Comparison of ENCODE assay signal across 8 cellular contexts in the genomic region with DNA sequence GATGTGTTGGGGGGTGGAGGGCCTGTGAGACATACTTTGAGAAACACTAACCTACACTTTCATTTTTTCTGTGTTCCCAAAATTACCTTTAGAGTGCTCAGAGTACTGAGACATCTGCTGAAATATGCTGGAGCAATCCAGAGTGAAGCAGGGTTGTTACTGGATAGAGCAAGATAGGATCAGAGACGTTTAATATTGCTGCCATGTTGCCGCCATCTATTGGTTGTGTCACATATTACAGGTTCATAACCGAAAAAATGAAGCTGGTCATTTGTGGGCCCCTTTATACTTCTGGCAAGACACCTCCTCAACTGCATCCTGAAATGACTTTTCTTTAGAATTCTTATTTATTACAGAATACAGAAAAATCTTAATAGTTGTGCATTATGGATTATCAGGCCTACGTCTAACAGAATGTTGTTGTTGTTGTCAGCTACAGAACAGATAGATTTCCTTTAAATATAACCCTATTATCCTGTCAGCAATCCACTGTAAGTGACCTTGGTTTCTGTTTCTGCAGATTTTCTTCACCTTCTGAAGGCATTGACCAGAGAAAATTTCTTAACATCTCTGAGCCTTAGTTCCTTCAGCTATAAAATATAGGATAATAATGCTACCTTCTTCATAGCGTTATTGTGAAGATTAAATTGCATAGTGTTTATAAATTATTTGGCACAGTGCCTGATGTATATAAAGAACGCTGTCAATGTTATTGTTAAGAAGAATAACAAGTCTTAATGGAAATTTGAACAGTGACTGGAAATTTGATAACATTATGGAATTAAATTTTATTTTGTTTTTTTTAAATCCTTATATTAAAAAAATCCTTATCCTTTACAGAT. TPM values are rescaled to one million over a fixed set of nuclear protein-coding genes. Genes with fewer than 3 reads are reported as not detected.
DNase-seq lines count a peak whose midpoint lies in the region; ATAC-seq and TF ChIP-seq lines count a peak whose summit lies in the region.

No MANE protein-coding gene starts in this region.

- in situ Hi-C loops in ACHN (cut with HindIII; ENCODE audit: low pct_ligation_motif_present, low pct_unique_long_range_greater_than_20kb, low sequenced_read_pairs), result loop anchor here (25.0 kb wide), 1 partner anchor 113 kb away; no protein-coding TSS in a partner anchor

- DNase-seq in ACHN (peak; percentile 72), GM03348 (ENCODE audit: low spot score) (peak; percentile 84), NCI-H2171 (lab: John Stamatoyannopoulos, UW) (peak; percentile 47), WERI-Rb-1 (peak; percentile 48), esophagus squamous epithelium (lab: John Stamatoyannopoulos, UW) (no peak), natural killer cell (no peak), 8988T (no peak)

- no peak overlapping the region for H3K4me3 Mint-ChIP-seq in natural killer cell

- H3K27me3 Mint-ChIP-seq in natural killer cell (ENCODE audit: low read depth in 2 of 2), result peaks cover 7 to 14% of the 10 kb centered on the region in 2 donors

- H3K9me3 Mint-ChIP-seq in natural killer cell, result no peaks in the 10 kb centered on the region

- H3K27ac ChIP-seq in WERI-Rb-1 (no peak overlapping the region), esophagus squamous epithelium (no peak overlapping the region)

- TF ChIP-seq CTCF in WERI-Rb-1 (IDR thresholded peaks at IDR 0.05; ENCODE audit: low read depth, low read length), result peak; percentile 60
- TF ChIP-seq CTCF in esophagus squamous epithelium (IDR thresholded peaks at IDR 0.05), result peak; percentile 45 to 69 (median 62)
- TF ChIP-seq CTCF in natural killer cell (IDR thresholded peaks at IDR 0.05), result peak; percentile 88

- H3K36me3 ChIP-seq in WERI-Rb-1 (no peaks in the 10 kb centered on the region), esophagus squamous epithelium (no peaks in the 10 kb centered on the region)

- H3K4me1 Mint-ChIP-seq in natural killer cell, result peaks cover 0 to 4% of the 10 kb centered on the region in 2 donors

- WGBS in esophagus squamous epithelium, 2 donors, result 22 to 27% methylated on average over 6 of the region's 6 CpGs

- no peaks in the 10 kb centered on the region for H3K9me3 ChIP-seq in WERI-Rb-1 (ENCODE audit: severe bottlenecking)
- no peaks in the 10 kb centered on the region for H3K9me3 ChIP-seq in esophagus squamous epithelium

- no peak for TF ChIP-seq POLR2A in esophagus squamous epithelium (IDR thresholded peaks at IDR 0.05)

- no peaks in the 10 kb centered on the region for H3K4me1 ChIP-seq in esophagus squamous epithelium

- no peak overlapping the region for H3K27ac Mint-ChIP-seq in natural killer cell

- no peaks in the 10 kb centered on the region for H3K27me3 ChIP-seq in WERI-Rb-1 (ENCODE audit: insufficient read depth, low read depth, severe bottlenecking)
- H3K27me3 ChIP-seq in esophagus squamous epithelium, result no peaks in the 10 kb centered on the region

- ATAC-seq in HG02884 (IDR thresholded peaks at IDR 0.05; ENCODE audit: unreplicated experiment) (peak; percentile 66), natural killer cell (peak; percentile 80 to 90 (median 87))

- no peak overlapping the region for H3K4me3 ChIP-seq in WERI-Rb-1 (ENCODE audit: low read depth, low read length)
- H3K4me3 ChIP-seq in esophagus squamous epithelium, result no peak overlapping the region

- intact Hi-C loops in esophagus squamous epithelium (cut with DNase I) (loop anchor here (10.0 kb wide), 1 partner anchor 130 kb away; a partner anchor contains a TSS), natural killer cell (cut with micrococcal nuclease) (loop anchor here (1.0 to 10.0 kb wide), 5 partner anchors 132 to 1080 kb away; no protein-coding TSS in a partner anchor)

- no peaks in the 10 kb centered on the region for H3K36me3 Mint-ChIP-seq in natural killer cell

RNA-seq across cellular contexts. Expression of a gene that starts 16.2 kb away (rescaled TPM):
- total RNA-seq in esophagus squamous epithelium, result 100 to 1,000 TPM in 1 of 4 donors, 10 to 100 TPM in 3; 48.6 to 132 (median 72.7) TPM
- total RNA-seq in natural killer cell, result 10 to 100 TPM; 72.2 to 81.4 (median 80.9) TPM

Comparison
In these comparisons a context has a peak if more than half of its experiments do, and no peak if none do; other contexts are left out.
1. DNase-seq: peak in ACHN (single experiment), GM03348 (single experiment), NCI-H2171 (single experiment) and WERI-Rb-1 (single experiment); none in esophagus squamous epithelium (single experiment), natural killer cell (single experiment) and 8988T (single experiment).
2. Peak in every context shown above with its lines, with median percentiles within 50 percentile points of each other: CTCF ChIP-seq.